ENCODE assay signal across 11 cellular contexts in genomic region chr6:2505624-2506023, GRCh38.
DNase-seq lines count a peak whose midpoint lies in the region; ATAC-seq, FAIRE-seq and TF ChIP-seq lines count a peak whose summit lies in the region.
"Had no signal": no experiment of that assay in that cellular context is flagged by ENCODE, and none has a peak within 500 bp of the region (broad histone marks: within the 10 kb centered on the region; RNA-seq: fewer than 3 reads in every experiment).

No MANE protein-coding gene starts in this region.

- H3K27me3 ChIP-seq in keratinocyte (ENCODE audit: control insufficient read depth, extremely low read depth, insufficient read depth, low read length) (no peaks in the 10 kb centered on the region), pancreas (peaks cover 0 to 5% (median 1%) of the 10 kb centered on the region in 4 donors)

- no peaks in the 10 kb centered on the region for H3K9me1 ChIP-seq in keratinocyte (ENCODE audit: control insufficient read depth, extremely low read depth, insufficient read depth, low read length)

- no peaks in the 10 kb centered on the region for H4K20me1 ChIP-seq in keratinocyte (ENCODE audit: control insufficient read depth, extremely low read depth, insufficient read depth, low read length)

- TF ChIP-seq CTCF in GM12875 (IDR thresholded peaks at IDR 0.05; ENCODE audit: borderline replicate concordance, insufficient read depth, low read depth, low read length) (peak; percentile 38; the same call in 1 of the 2 replicates), keratinocyte (optimal IDR thresholded peaks at IDR 0.05 in 1 of 3, IDR thresholded peaks at IDR 0.05 in 1 of 3, conservative IDR thresholded peaks at IDR 0.05 in 1 of 3; ENCODE audit: extremely low read depth in 1 of 3, insufficient read depth in 2 of 3, low read length in 3 of 3) (peak; percentile 23 to 39 (median 35)), pancreas (IDR thresholded peaks at IDR 0.05) (no peak)

- no peak overlapping the region for H3K9ac ChIP-seq in keratinocyte (ENCODE audit: control insufficient read depth, extremely low read depth, insufficient read depth, low read length)

- dilution Hi-C loops in keratinocyte (cut with MboI; ENCODE audit: extremely low pct_ligation_motif_present, low sequenced_read_pairs), result no loop called here

- intact Hi-C loops in pancreas (cut with DNase I), result no loop called here

- H3K9me3 ChIP-seq in keratinocyte (ENCODE audit: control insufficient read depth, low read depth, low read length) (no peaks in the 10 kb centered on the region), pancreas (no peaks in the 10 kb centered on the region)

- H3K4me2 ChIP-seq in keratinocyte (ENCODE audit: control insufficient read depth, extremely low read depth, insufficient read depth, low read depth, low read length), result no peak overlapping the region

- ATAC-seq in pancreas (no peak), GM19324 (IDR thresholded peaks at IDR 0.05; ENCODE audit: low FRiP score, unreplicated experiment) (no peak)

- H3K4me1 ChIP-seq in keratinocyte (ENCODE audit: control insufficient read depth, extremely low read depth, insufficient read depth, low read length), result peaks cover 42% of the 10 kb centered on the region
- no peaks in the 10 kb centered on the region for H3K4me1 ChIP-seq in pancreas

- in situ Hi-C loops in SK-MEL-5 (cut with HindIII; ENCODE audit: low pct_unique_long_range_greater_than_20kb, low sequenced_read_pairs), result no loop called here

- H3K27ac ChIP-seq in keratinocyte (ENCODE audit: control insufficient read depth, insufficient read depth, low read length) (no peak overlapping the region), pancreas (no peak overlapping the region)

- no peak for FAIRE-seq in keratinocyte (lab: Jason Lieb, UNC)
- no peak for FAIRE-seq in pancreas (lab: Jason Lieb, UNC)
- FAIRE-seq: A204.1, HTR-8/SVneo had no signal

- no peak overlapping the region for H3K4me3 ChIP-seq in GM12875 (ENCODE audit: low read depth, low read length)
- no peak overlapping the region for H3K4me3 ChIP-seq in keratinocyte (ENCODE audit: control insufficient read depth in 2 of 3, extremely low read depth in 1 of 3, insufficient read depth in 2 of 3, low read depth in 1 of 3, low read length in 3 of 3)
- H3K4me3 ChIP-seq in pancreas, result no peak overlapping the region

- peak; percentile 41 for DNase-seq in DMS53 (lab: John Stamatoyannopoulos, UW)
- no peak for DNase-seq in DMS53 treated with DMSO at 0.1 percent for 48 hours (lab: John Stamatoyannopoulos, UW; ENCODE audit: unreplicated experiment)
- peak; percentile 39 for DNase-seq in SK-MEL-5 (ENCODE audit: low read depth, low spot score)
- no peak for DNase-seq in keratinocyte (ENCODE audit: low read depth, low spot score)
- DNase-seq in GM19238 (ENCODE audit: insufficient read length, low spot score), result no peak
- DNase-seq in pancreas, result no peak
- DNase-seq: activated CD8-positive, alpha-beta memory T cell treated with anti-CD3 and anti-CD28 coated beads for 24 hours had no signal

- no peak overlapping the region for H2AFZ ChIP-seq in keratinocyte (ENCODE audit: control insufficient read depth, low read length)

- H3K36me3 ChIP-seq in keratinocyte (ENCODE audit: control insufficient read depth in 2 of 2, extremely low read depth in 1 of 2, insufficient read depth in 2 of 2, low read length in 2 of 2) (no peaks in the 10 kb centered on the region), pancreas (no peaks in the 10 kb centered on the region)

- WGBS in pancreas, 2 donors, result 34 to 39% methylated on average over 9 of the region's 9 CpGs

- H3K79me2 ChIP-seq in keratinocyte (ENCODE audit: control insufficient read depth, insufficient read depth, low read length), result no peaks in the 10 kb centered on the region

Comparison
In these comparisons a context has a peak if more than half of its experiments do, and no peak if none do; other contexts are left out.
1. DNase-seq: peak in DMS53 (single experiment) and SK-MEL-5 (single experiment); none in DMS53 treated with DMSO at 0.1 percent for 48 hours (single experiment), keratinocyte (single experiment), GM19238 (single experiment) and pancreas (0 of 6).
2. CTCF ChIP-seq: peak in GM12875 (single experiment) and keratinocyte (3 of 3); none in pancreas (0 of 4).